Comparison of ENCODE assay signal across 17 cellular contexts in genomic region chr17:19318611-19319010, GRCh38. TPM values are rescaled to one million over a fixed set of nuclear protein-coding genes. Genes with fewer than 3 reads are reported as not detected.
DNase-seq lines count a peak whose midpoint lies in the region; ATAC-seq and TF ChIP-seq lines count a peak whose summit lies in the region.
"Had no signal": no experiment of that assay in that cellular context is flagged by ENCODE, and none has a peak within 500 bp of the region (broad histone marks: within the 10 kb centered on the region; RNA-seq: fewer than 3 reads in every experiment).

No MANE protein-coding gene starts in this region.

- no peaks in the 10 kb centered on the region for H3K27me3 Mint-ChIP-seq in neural crest cell (ENCODE audit: low read depth)
- H3K27me3 Mint-ChIP-seq: IgD-negative memory B cell had no signal

- no peaks in the 10 kb centered on the region for H3K27me3 ChIP-seq in dorsolateral prefrontal cortex

- intact Hi-C loops in dorsolateral prefrontal cortex (cut with DNase I) = loop anchor here in 1 of 2 donors (5.0 kb wide), 1 partner anchor 44 kb away; the partner anchor contains the start of gene B9D1

- H3K27ac ChIP-seq in RWPE1 (peak overlapping the region; percentile 19; the same call in 1 of the 2 replicates), dorsolateral prefrontal cortex (peak overlapping the region in 55 of 59 donors; percentile 12 to 100 (median 96)), temporal lobe (ENCODE audit: low read depth, low read length) (peak overlapping the region; percentile 69)
- H3K27ac ChIP-seq: GM23248 had no signal

- no peak overlapping the region for H3K4me3 ChIP-seq in dorsolateral prefrontal cortex
- H3K4me3 ChIP-seq: GM12878, GM23248 had no signal

- TF ChIP-seq CTCF in RWPE1 (conservative IDR thresholded peaks at IDR 0.05; ENCODE audit: low read depth) (no peak), dorsolateral prefrontal cortex (IDR thresholded peaks at IDR 0.05 in 54 of 56, conservative IDR thresholded peaks at IDR 0.05 in 2 of 56; ENCODE audit: low read depth in 1 of 56, partially characterized antibody in 56 of 56) (no peak), neural crest cell (conservative IDR thresholded peaks at IDR 0.05) (no peak)

- peaks cover 42% of the 10 kb centered on the region for H3K4me1 Mint-ChIP-seq in neural crest cell

- ATAC-seq in GM19467 (IDR thresholded peaks at IDR 0.05; ENCODE audit: unreplicated experiment) = no peak
- no peak for ATAC-seq in GM19452 (IDR thresholded peaks at IDR 0.05; ENCODE audit: unreplicated experiment)
- ATAC-seq: GM12878, HCT116 had no signal

- CTCF ChIA-PET in RWPE1 (lab: Yijun Ruan, JAX) = interaction anchor here (1.0 kb wide), 1 partner anchor 9 kb away, joined by 3 read pairs; no protein-coding TSS in a partner anchor

- peaks cover 17% of the 10 kb centered on the region for H3K36me3 Mint-ChIP-seq in neural crest cell (ENCODE audit: low read depth)

- peak overlapping the region; percentile 27 for H3K27ac Mint-ChIP-seq in neural crest cell (ENCODE audit: unreplicated experiment)
- H3K27ac Mint-ChIP-seq: B cell; CD4-positive, alpha-beta T cell had no signal

- POLR2A ChIA-PET in RWPE1 (lab: Yijun Ruan, JAX; ENCODE audit: low non-redundant PET) = no interaction called here

- H3K9me3 Mint-ChIP-seq in neural crest cell = no peaks in the 10 kb centered on the region
- H3K9me3 Mint-ChIP-seq: CD4-positive, alpha-beta T cell; IgD-negative memory B cell had no signal

- no peak for DNase-seq in RWPE1 (ENCODE audit: low spot score)
- DNase-seq in dorsolateral prefrontal cortex = peak in 5 of 10 donors; percentile 9 to 34 (median 18)
- DNase-seq in neural crest cell (ENCODE audit: low read depth, low spot score) = no peak
- no peak for DNase-seq in NCI-H2227 treated with DMSO at 0.1 percent for 48 hours (lab: John Stamatoyannopoulos, UW)
- DNase-seq in SIG-M5 (lab: John Stamatoyannopoulos, UW) = no peak
- DNase-seq: C1 segment of cervical spinal cord; Calu3; CD4-positive, alpha-beta T cell; DMS 273 treated with DMSO at 0.1 percent for 48 hours; GM23248 had no signal

- no peak overlapping the region for H3K4me3 Mint-ChIP-seq in neural crest cell
- H3K4me3 Mint-ChIP-seq: B cell; CD4-positive, alpha-beta T cell; IgD-negative memory B cell had no signal

RNA-seq across cellular contexts. Expression of gene B9D1, which starts 43.9 kb away (rescaled TPM):
- 10 to 100 TPM; 10.3 to 48.5 (median 28.0) TPM for total RNA-seq in dorsolateral prefrontal cortex
- 15.4 and 17.9 TPM in 2 replicates for total RNA-seq in neural crest cell
- 7.9 TPM for total RNA-seq in temporal lobe

RNA-seq across cellular contexts. Expression of gene MAPK7, which starts 59.7 kb away (rescaled TPM):
- total RNA-seq in dorsolateral prefrontal cortex (10 to 100 TPM in 118 of 120 experiments, 1 to 10 TPM in 2; 9.3 to 31.4 (median 15.9) TPM), neural crest cell (39.3 and 39.5 TPM in 2 replicates), temporal lobe (18.2 TPM)

Comparison
In these comparisons a context has a peak if more than half of its experiments do, and no peak if none do; other contexts are left out.
1. H3K27ac ChIP-seq: peak in every context shown above with its lines; median percentile 96 in dorsolateral prefrontal cortex; 69 in temporal lobe; 19 in RWPE1.